In genomic region chr16:28163699-28164584, GRCh38 we compare ENCODE assay signal across 10 cellular contexts. TPM values are rescaled to one million over a fixed set of nuclear protein-coding genes. Genes with fewer than 3 reads are reported as not detected.
A peak's percentile ranks its signal among the peaks of the same experiment; 100 is the strongest.
DNase-seq lines count a peak whose midpoint lies in the region; ATAC-seq and TF ChIP-seq lines count a peak whose summit lies in the region.
"Had no signal": no experiment of that assay in that cellular context is flagged by ENCODE, and none has a peak within 500 bp of the region (broad histone marks: within the 10 kb centered on the region; RNA-seq: fewer than 3 reads in every experiment).

No MANE protein-coding gene starts in this region.

- no peaks in the 10 kb centered on the region for H3K27me3 ChIP-seq in testis
- H3K27me3 ChIP-seq: MG63 had no signal

- no peak for TF ChIP-seq POLR2A in testis (IDR thresholded peaks at IDR 0.05)

- H3K36me3 ChIP-seq in SK-N-MC (ENCODE audit: insufficient read depth, low read length) (peaks cover 55% of the 10 kb centered on the region), testis (ENCODE audit: low read depth, missing control alignments) (no peaks in the 10 kb centered on the region)

- H3K9me3 ChIP-seq in SK-N-MC (ENCODE audit: low read depth, low read length) (no peaks in the 10 kb centered on the region), testis (no peaks in the 10 kb centered on the region)
- H3K9me3 ChIP-seq: MG63 had no signal

- no peak for TF ChIP-seq CTCF in testis (IDR thresholded peaks at IDR 0.05)

- WGBS in testis, 2 donors = 43 to 56% methylated on average over 6 of the region's 6 CpGs

- DNase-seq in GM04503 (ENCODE audit: low read depth) (peak; percentile 41), SK-N-MC (ENCODE audit: low read depth, low spot score) (no peak), fibroblast of gingiva (ENCODE audit: low read depth) (peak; percentile 89), renal cortical epithelial cell (ENCODE audit: low read depth) (peak; percentile 31), testis (no peak), NCI-H2171 treated with DMSO at 0.1 percent for 48 hours (lab: John Stamatoyannopoulos, UW) (no peak)
- DNase-seq in activated CD4-positive, CD25-positive, alpha-beta regulatory T cell treated with anti-CD3 and anti-CD28 coated beads, Interleukin-2, amount 50 U/mL, for 72 hours = no peak
- DNase-seq: mammary epithelial cell, MG63 had no signal

- H3K27ac ChIP-seq in SK-N-MC = peak overlapping the region; percentile 85
- no peak overlapping the region for H3K27ac ChIP-seq in testis

- ATAC-seq in HG02798 (IDR thresholded peaks at IDR 0.05; ENCODE audit: poor library complexity, unreplicated experiment) = no peak

- peak overlapping the region; percentile 30 for H3K9ac ChIP-seq in SK-N-MC (ENCODE audit: insufficient read length)

- no peak overlapping the region for H3K4me3 ChIP-seq in SK-N-MC
- no peak overlapping the region for H3K4me3 ChIP-seq in testis
- H3K4me3 ChIP-seq: MG63 had no signal

- intact Hi-C loops in testis (cut with DNase I; ENCODE audit: low total_unique reads) = no loop called here

- peaks cover 13% of the 10 kb centered on the region for H3K4me1 ChIP-seq in testis

RNA-seq across cellular contexts. Expression of gene XPO6, which starts 47.8 kb away (rescaled TPM):
- 68.8 and 140 TPM in 2 replicates for total RNA-seq in renal cortical epithelial cell
- total RNA-seq in testis = 100 to 1,000 TPM; 238 to 283 TPM
- polyA plus RNA-seq in testis (ENCODE audit: insufficient read depth, low read depth, low replicate concordance) = 216 TPM

Comparison
In these comparisons a context has a peak if more than half of its experiments do, and no peak if none do; other contexts are left out.
1. DNase-seq: peak in GM04503 (single experiment), fibroblast of gingiva (single experiment) and renal cortical epithelial cell (single experiment); none in SK-N-MC (single experiment), testis (single experiment), activated CD4-positive, CD25-positive, alpha-beta regulatory T cell treated with anti-CD3 and anti-CD28 coated beads, Interleukin-2, amount 50 U/mL, for 72 hours (single experiment) and NCI-H2171 treated with DMSO at 0.1 percent for 48 hours (single experiment).